13 cellular contexts compared by ENCODE assay signal in the genomic region with DNA sequence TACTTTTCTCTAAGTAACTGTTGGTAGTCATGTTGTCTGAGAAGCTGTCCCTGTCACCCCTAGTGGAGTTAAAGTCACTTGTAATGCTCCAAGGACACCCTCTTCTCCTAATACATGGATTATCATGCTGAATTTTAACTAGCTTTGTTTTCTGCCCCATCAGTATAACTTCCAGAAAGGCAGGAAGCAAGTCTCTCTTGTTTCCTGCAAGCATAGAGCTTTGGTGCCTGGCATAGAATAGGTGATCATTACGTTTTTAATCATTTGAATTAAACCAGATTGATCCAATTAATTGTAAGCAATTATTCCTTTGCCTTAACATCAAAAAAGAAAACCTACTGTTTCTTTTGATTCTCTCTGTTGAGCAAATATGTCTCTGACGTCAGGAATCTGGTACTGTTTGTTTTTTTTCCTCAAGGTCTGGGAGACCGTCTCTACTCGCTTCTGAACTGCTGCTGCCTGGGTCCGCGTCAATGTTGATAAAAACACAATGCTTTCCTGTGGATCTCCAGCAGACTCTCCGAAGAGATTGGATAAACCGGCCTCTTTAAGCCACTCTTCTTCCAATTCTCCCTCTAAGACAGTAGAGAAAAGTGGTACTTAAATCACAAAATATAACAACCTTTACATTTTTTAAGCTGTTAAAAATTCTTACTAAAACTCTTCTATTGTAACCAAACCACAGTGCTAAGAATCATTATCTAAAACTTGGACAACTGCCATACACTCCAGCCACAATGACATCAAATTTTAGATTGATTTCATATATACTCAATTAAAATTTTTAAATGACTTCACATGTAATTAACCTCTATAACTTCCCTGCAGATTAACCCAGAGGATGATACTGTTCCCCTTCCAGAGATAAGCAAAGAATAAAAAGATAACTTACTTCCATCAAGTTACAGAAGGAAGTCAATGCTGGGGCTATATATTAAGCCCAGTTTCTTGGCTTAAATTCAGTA.
DNase-seq lines count a peak whose midpoint lies in the region; ATAC-seq and TF ChIP-seq lines count a peak whose summit lies in the region.
"Had no signal": no experiment of that assay in that cellular context is flagged by ENCODE, and none has a peak within 500 bp of the region (broad histone marks: within the 10 kb centered on the region; RNA-seq: fewer than 3 reads in every experiment).

No MANE protein-coding gene starts in this region.

- H3K36me3 ChIP-seq in neuronal stem cell (replicated peaks in 1 of 2; ENCODE audit: control insufficient read depth in 2 of 2, insufficient read depth in 2 of 2, low read length in 2 of 2) (no peaks in the 10 kb centered on the region), ascending aorta (no peaks in the 10 kb centered on the region)
- H3K36me3 ChIP-seq: BE2C, tibial nerve had no signal

- H3K9me3 ChIP-seq in neuronal stem cell (replicated peaks in 1 of 2; ENCODE audit: control insufficient read depth in 2 of 2, insufficient read depth in 1 of 2, low read depth in 1 of 2, low read length in 2 of 2) (no peaks in the 10 kb centered on the region), ascending aorta (no peaks in the 10 kb centered on the region)
- H3K9me3 ChIP-seq: BE2C, tibial nerve had no signal

- H3K18ac ChIP-seq in neuronal stem cell (ENCODE audit: low read length) = no peak overlapping the region

- H3K14ac ChIP-seq in neuronal stem cell (ENCODE audit: low read length) = no peak overlapping the region

- intact Hi-C loops in ascending aorta (cut with DNase I) = no loop called here

- H2AK5ac ChIP-seq in neuronal stem cell (ENCODE audit: low read depth, low read length) = no peak overlapping the region

- DNase-seq in DMS53 (lab: John Stamatoyannopoulos, UW) (peak; percentile 75), SHP77 (lab: John Stamatoyannopoulos, UW) (peak; percentile 42 to 44), fibroblast of gingiva (ENCODE audit: low read depth) (peak; percentile 65), neuronal stem cell (ENCODE audit: low spot score) (no peak), T-helper 2 cell (no peak), ascending aorta (ENCODE audit: low spot score in 2 of 2) (no peak), NCI-H1694 (lab: John Stamatoyannopoulos, UW) (no peak)
- DNase-seq: BE2C, cortex of kidney, naive B cell, NCI-H1048 had no signal

- no peak for ATAC-seq in GM18502 (IDR thresholded peaks at IDR 0.05; ENCODE audit: poor library complexity, unreplicated experiment)

- no peaks in the 10 kb centered on the region for H3K79me1 ChIP-seq in neuronal stem cell (ENCODE audit: low read depth, low read length)

- no peak overlapping the region for H3K4me3 ChIP-seq in neuronal stem cell (ENCODE audit: low read length in 2 of 2)
- H3K4me3 ChIP-seq in ascending aorta = no peak overlapping the region
- H3K4me3 ChIP-seq: tibial nerve had no signal

- H2AFZ ChIP-seq in neuronal stem cell (ENCODE audit: low read length) = peak overlapping the region; percentile 81

- WGBS in neuronal stem cell (ENCODE audit: extremely low coverage in 2 of 2, insufficient read length in 2 of 2, insufficient replicate concordance in 1 of 2), 2 donors = no CpG with 5 or more reads among the region's 8 CpGs

- no peak for TF ChIP-seq CTCF in ascending aorta (IDR thresholded peaks at IDR 0.05)

- no peak overlapping the region for H3K9ac ChIP-seq in neuronal stem cell (ENCODE audit: low read depth, low read length, poor library complexity)

- no peak overlapping the region for H2BK120ac ChIP-seq in neuronal stem cell (ENCODE audit: low read depth, low read length)

- H2BK15ac ChIP-seq in neuronal stem cell (ENCODE audit: low read length) = no peak overlapping the region

- peaks cover 0 to 5% of the 10 kb centered on the region in 2 donors for H3K4me1 ChIP-seq in neuronal stem cell (ENCODE audit: control insufficient read depth in 2 of 2, insufficient read depth in 1 of 2, low read depth in 1 of 2, low read length in 2 of 2)
- no peaks in the 10 kb centered on the region for H3K4me1 ChIP-seq in ascending aorta

- H4K91ac ChIP-seq in neuronal stem cell (ENCODE audit: low read depth, low read length, poor library complexity) = no peak overlapping the region

- no peak overlapping the region for H2BK12ac ChIP-seq in neuronal stem cell (ENCODE audit: low read length)

- H3K27me3 ChIP-seq in neuronal stem cell (ENCODE audit: control insufficient read depth in 3 of 3, insufficient read depth in 3 of 3, low read depth in 1 of 3, low read length in 3 of 3) = no peaks in the 10 kb centered on the region
- H3K27me3 ChIP-seq in ascending aorta = no peaks in the 10 kb centered on the region
- H3K27me3 ChIP-seq: BE2C, tibial nerve had no signal

- H3K4ac ChIP-seq in neuronal stem cell (ENCODE audit: low read length) = no peak overlapping the region

- no peak overlapping the region for H3K4me2 ChIP-seq in neuronal stem cell (ENCODE audit: insufficient read depth, low read length, poor library complexity, severe bottlenecking)

- no peak overlapping the region for H3K27ac ChIP-seq in neuronal stem cell (replicated peaks; ENCODE audit: low read length)
- H3K27ac ChIP-seq in ascending aorta = no peak overlapping the region
- H3K27ac ChIP-seq: tibial nerve had no signal

- no peak overlapping the region for H4K8ac ChIP-seq in neuronal stem cell (ENCODE audit: low read depth, low read length)

- H3K23ac ChIP-seq in neuronal stem cell (ENCODE audit: low read depth, low read length, poor library complexity) = no peak overlapping the region

- no peak overlapping the region for H2BK5ac ChIP-seq in neuronal stem cell (ENCODE audit: low read length)

Comparison
In these comparisons a context has a peak if more than half of its experiments do, and no peak if none do; other contexts are left out.
1. DNase-seq: peak in DMS53 (single experiment), SHP77 (2 of 2) and fibroblast of gingiva (single experiment); none in neuronal stem cell (single experiment), T-helper 2 cell (0 of 5), ascending aorta (0 of 2) and NCI-H1694 (single experiment).